Comparison of ENCODE assay signal across 13 cellular contexts in the genomic region with DNA sequence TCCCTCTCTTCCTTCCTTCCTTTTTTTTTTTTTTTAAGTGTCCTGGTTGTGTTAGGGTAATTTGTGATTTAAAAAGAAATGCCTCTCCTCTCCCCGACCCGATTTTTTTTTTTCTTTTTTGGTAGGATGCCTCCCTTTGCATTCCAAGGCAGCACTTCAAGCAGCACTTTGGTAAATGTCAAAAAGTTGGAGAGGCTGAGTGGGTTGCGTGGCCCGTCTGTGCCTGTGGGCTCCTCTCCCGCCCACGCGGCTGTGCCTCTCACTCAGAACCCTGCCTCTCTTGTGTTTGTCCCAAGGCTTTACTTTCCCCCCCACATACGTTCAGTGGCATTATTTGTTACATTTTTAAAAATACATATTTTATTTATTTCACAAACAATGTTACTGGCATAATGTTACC.
DNase-seq lines count a peak whose midpoint lies in the region; ATAC-seq, FAIRE-seq and TF ChIP-seq lines count a peak whose summit lies in the region.
"Had no signal": no experiment of that assay in that cellular context is flagged by ENCODE, and none has a peak within 500 bp of the region (broad histone marks: within the 10 kb centered on the region; RNA-seq: fewer than 3 reads in every experiment).

No MANE protein-coding gene starts in this region.

- peak; percentile 21 for DNase-seq in activated CD8-positive, alpha-beta memory T cell treated with anti-CD3 and anti-CD28 coated beads, Interleukin-2, amount 50 U/mL, for 4 hours
- no peak for DNase-seq in activated CD8-positive, alpha-beta memory T cell treated with anti-CD3 and anti-CD28 coated beads for 24 hours
- DNase-seq in H1 (ENCODE audit: low read depth in 1 of 2, low spot score in 2 of 2), result no peak
- DNase-seq in uterus, result peak in 1 of 2 donors; percentile 58
- DNase-seq in GM19240 (ENCODE audit: insufficient read length, low spot score), result no peak
- DNase-seq: activated CD8-positive, alpha-beta memory T cell treated with anti-CD3 and anti-CD28 coated beads, Interleukin-2, amount 10 ng/mL, durations not matched to agents 7 days and 5 days had no signal

- H3K4ac ChIP-seq in H1 (replicated peaks; ENCODE audit: insufficient read length, low read depth, low read length), result no peak overlapping the region

- H3K27ac ChIP-seq in H1 (ENCODE audit: low read depth, low read length), result no peak overlapping the region
- peak overlapping the region; percentile 96 for H3K27ac ChIP-seq in muscle layer of duodenum (ENCODE audit: low read length)
- H3K27ac ChIP-seq in uterus, result peak overlapping the region; percentile 54 to 66

- POLR2A ChIA-PET in H1 (lab: Charles Lee; ENCODE audit: partially characterized antibody), result no interaction called here

- H3K9me3 ChIP-seq in H1 (ENCODE audit: insufficient read depth in 2 of 2, low read depth in 1 of 2, low read length in 1 of 2) (no peaks in the 10 kb centered on the region), muscle layer of duodenum (ENCODE audit: control insufficient read depth in 1 of 2, low read length in 2 of 2) (no peaks in the 10 kb centered on the region), uterus (no peaks in the 10 kb centered on the region)

- peaks cover 0 to 1% of the 10 kb centered on the region in 2 experiments for H4K20me1 ChIP-seq in H1 (replicated peaks in 1 of 2; ENCODE audit: control insufficient read depth in 1 of 2, insufficient read depth in 2 of 2, low read length in 2 of 2)

- H2AFZ ChIP-seq in H1 (ENCODE audit: low read length), result no peak overlapping the region

- intact Hi-C loops in uterus (cut with DNase I; ENCODE audit: low total_unique reads), result no loop called here

- no peak overlapping the region for H4K5ac ChIP-seq in H1 (ENCODE audit: insufficient read length, low read depth, low read length)

- no peak overlapping the region for H3K23ac ChIP-seq in H1 (ENCODE audit: insufficient read length)

- TF ChIP-seq CTCF in H1 (IDR thresholded peaks at IDR 0.05; ENCODE audit: control extremely low read depth in 1 of 3, insufficient read depth in 1 of 3, low read depth in 1 of 3, low read length in 3 of 3) (no peak), uterus (IDR thresholded peaks at IDR 0.05) (no peak)

- TF ChIP-seq POLR2A in H1 (IDR thresholded peaks at IDR 0.05; ENCODE audit: control extremely low read depth in 1 of 2, low read depth in 2 of 2, low read length in 2 of 2) (no peak), uterus (IDR thresholded peaks at IDR 0.05) (no peak)

- no peaks in the 10 kb centered on the region for H3K36me3 ChIP-seq in H1 (ENCODE audit: control insufficient read depth in 2 of 4, insufficient read depth in 4 of 4, low read length in 3 of 4)
- H3K36me3 ChIP-seq in muscle layer of duodenum (ENCODE audit: control insufficient read depth in 1 of 2, insufficient read depth in 2 of 2, low read length in 2 of 2), result no peaks in the 10 kb centered on the region
- no peaks in the 10 kb centered on the region for H3K36me3 ChIP-seq in uterus

- peaks cover 8% of the 10 kb centered on the region; the same call in 1 of the 2 replicates for H3K79me1 ChIP-seq in H1 (ENCODE audit: low read depth, low read length)

- WGBS in H1 (ENCODE audit: extremely low coverage in 1 of 2, insufficient coverage in 1 of 2, insufficient read length in 1 of 2, insufficient replicate concordance in 2 of 2, low coverage in 1 of 2, low lambda C conversion rate in 2 of 2, missing lambda C conversion rate in 1 of 2), 2 experiments, result 35% methylated on average over 8 of the region's 8 CpGs; no CpG with 5 or more reads in 1 of the 2 experiments

- FAIRE-seq in H1 (lab: Jason Lieb, UNC), result no peak
- FAIRE-seq: A204.1, endometrium, GM18507 had no signal

- no peak overlapping the region for H3K56ac ChIP-seq in H1 (replicated peaks; ENCODE audit: insufficient read length, low read depth, low read length)

- H3K4me1 ChIP-seq in H1 (replicated peaks in 1 of 4; ENCODE audit: control insufficient read depth in 3 of 4, insufficient read depth in 4 of 4, low read length in 3 of 4), result peaks cover 5 to 17% (median 12%) of the 10 kb centered on the region in 4 experiments; a peak in 6 of 7 replicates
- peaks cover 17 to 60% of the 10 kb centered on the region in 2 donors for H3K4me1 ChIP-seq in muscle layer of duodenum (ENCODE audit: control insufficient read depth in 1 of 2, insufficient read depth in 2 of 2, low read length in 2 of 2)
- H3K4me1 ChIP-seq in uterus, result peaks cover 0 to 4% of the 10 kb centered on the region in 2 donors

- no peak overlapping the region for H2BK20ac ChIP-seq in H1 (ENCODE audit: low read length)

- H2AK5ac ChIP-seq in H1 (ENCODE audit: low read depth, low read length), result no peak overlapping the region

- TF ChIP-seq RAD21 in H1 (IDR thresholded peaks at IDR 0.05 in 1 of 2, conservative IDR thresholded peaks at IDR 0.05 in 1 of 2; ENCODE audit: low read depth in 2 of 2, low read length in 2 of 2), result no peak

- no peak overlapping the region for H2BK15ac ChIP-seq in H1 (ENCODE audit: low read length)

- no peak overlapping the region for H3K18ac ChIP-seq in H1 (ENCODE audit: extremely low read depth, low read length)

- H3K79me2 ChIP-seq in H1 (ENCODE audit: control insufficient read depth in 1 of 2, insufficient read depth in 2 of 2, low read length in 2 of 2), result peaks cover 0 to 52% of the 10 kb centered on the region in 2 experiments; a peak in 2 of 4 replicates

- CTCF ChIA-PET in H1 (lab: Charles Lee; ENCODE audit: partially characterized antibody), result interaction anchor here (1.0 to 1.2 kb wide), 2 partner anchors 9 to 22 kb away, joined by 3 to 5 read pairs; no protein-coding TSS in a partner anchor

- TF ChIP-seq EP300 in H1 (IDR thresholded peaks at IDR 0.05; ENCODE audit: borderline replicate concordance in 1 of 2, low read depth in 2 of 2, low read length in 2 of 2), result no peak

- no peak overlapping the region for H2BK12ac ChIP-seq in H1 (ENCODE audit: low read depth, low read length)

- H4K8ac ChIP-seq in H1 (ENCODE audit: extremely low read depth, insufficient read depth, low read length), result no peak overlapping the region

- 0 out of 8 replicates have a peak overlapping the region, but pooled peaks of 1 of the 4 experiments have one; percentile 19 for H3K4me3 ChIP-seq in H1 (ENCODE audit: extremely low read depth in 1 of 4, insufficient read depth in 2 of 4, low read depth in 3 of 4, low read length in 4 of 4)
- H3K4me3 ChIP-seq in muscle layer of duodenum (ENCODE audit: low read depth in 1 of 2, low read length in 2 of 2), result no peak overlapping the region
- no peak overlapping the region for H3K4me3 ChIP-seq in uterus

- ATAC-seq in HG02970 (IDR thresholded peaks at IDR 0.05; ENCODE audit: low FRiP score, unreplicated experiment) (no peak), GM19467 (IDR thresholded peaks at IDR 0.05; ENCODE audit: unreplicated experiment) (no peak)
- ATAC-seq: activated CD8-positive, alpha-beta memory T cell treated with anti-CD3 and anti-CD28 coated beads, Interleukin-2, amount 10 ng/mL, durations not matched to agents 7 days and 5 days; stimulated activated memory B cell treated with anti-CD40 and anti-IgM and Interleukin-4, amounts not matched to agents 10 μg/mL and 1 μg/mL and 100 μg/mL, for 72 hours had no signal

- peak overlapping the region in 1 of 2 experiments; percentile 31; a peak in 1 of 4 replicates for H3K4me2 ChIP-seq in H1 (ENCODE audit: insufficient read depth in 1 of 2, low read depth in 2 of 2, low read length in 2 of 2)

- H2BK120ac ChIP-seq in H1 (replicated peaks; ENCODE audit: low read depth, low read length), result no peak overlapping the region

- H2BK5ac ChIP-seq in H1 (ENCODE audit: low read depth, low read length), result no peak overlapping the region

- no peak overlapping the region for H3K14ac ChIP-seq in H1 (ENCODE audit: insufficient read length)

- H3K9ac ChIP-seq in H1 (replicated peaks in 1 of 4; ENCODE audit: extremely low read depth in 1 of 4, low read depth in 3 of 4, low read length in 3 of 4), result no peak overlapping the region

- no peaks in the 10 kb centered on the region for H3K23me2 ChIP-seq in H1 (ENCODE audit: low read depth, low read length)

- no peaks in the 10 kb centered on the region for H3K27me3 ChIP-seq in H1 (replicated peaks in 1 of 4; ENCODE audit: control insufficient read depth in 3 of 4, extremely low read depth in 1 of 4, insufficient read depth in 3 of 4, low read length in 3 of 4)
- no peaks in the 10 kb centered on the region for H3K27me3 ChIP-seq in muscle layer of duodenum (ENCODE audit: low read depth, low read length)
- no peaks in the 10 kb centered on the region for H3K27me3 ChIP-seq in uterus

- no peak overlapping the region for H4K91ac ChIP-seq in H1 (replicated peaks; ENCODE audit: insufficient read length, low read length)

TF ChIP-seq in H1, 55 proteins besides CTCF, POLR2A, EP300 and RAD21:
- peak; percentile 51; the same call in 1 of the 2 replicates for TF ChIP-seq EGR1 (IDR thresholded peaks at IDR 0.05; ENCODE audit: borderline replicate concordance, low read depth, low read length)
- TF ChIP-seq, protein P1, sequence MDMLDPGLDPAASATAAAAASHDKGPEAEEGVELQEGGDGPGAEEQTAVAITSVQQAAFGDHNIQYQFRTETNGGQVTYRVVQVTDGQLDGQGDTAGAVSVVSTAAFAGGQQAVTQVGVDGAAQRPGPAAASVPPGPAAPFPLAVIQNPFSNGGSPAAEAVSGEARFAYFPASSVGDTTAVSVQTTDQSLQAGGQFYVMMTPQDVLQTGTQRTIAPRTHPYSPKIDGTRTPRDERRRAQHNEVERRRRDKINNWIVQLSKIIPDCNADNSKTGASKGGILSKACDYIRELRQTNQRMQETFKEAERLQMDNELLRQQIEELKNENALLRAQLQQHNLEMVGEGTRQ (IDR thresholded peaks at IDR 0.05; ENCODE audit: low read length), result no peak
- TF ChIP-seq BACH1 (IDR thresholded peaks at IDR 0.05; ENCODE audit: low read length), result no peak
- TF ChIP-seq CBX8 (IDR thresholded peaks at IDR 0.05; ENCODE audit: borderline replicate concordance, low read depth, low read length), result no peak
